12 cellular contexts compared by ENCODE assay signal in genomic region chr5:89120719-89121118, GRCh38.
DNase-seq lines count a peak whose midpoint lies in the region; ATAC-seq and TF ChIP-seq lines count a peak whose summit lies in the region.
"Had no signal": no experiment of that assay in that cellular context is flagged by ENCODE, and none has a peak within 500 bp of the region (broad histone marks: within the 10 kb centered on the region; RNA-seq: fewer than 3 reads in every experiment).

No MANE protein-coding gene starts in this region.

- no peak overlapping the region for H3K27ac ChIP-seq in lower lobe of right lung
- H3K27ac ChIP-seq: VCaP had no signal

- intact Hi-C loops in lower lobe of right lung (cut with DNase I) = no loop called here

- no peaks in the 10 kb centered on the region for H3K4me1 ChIP-seq in lower lobe of right lung

- no peaks in the 10 kb centered on the region for H3K36me3 ChIP-seq in lower lobe of right lung

- no peaks in the 10 kb centered on the region for H3K27me3 ChIP-seq in lower lobe of right lung (ENCODE audit: low read depth)

- ATAC-seq in esophagus mucosa (peak; percentile 23), lower lobe of right lung (peak; percentile 64 to 89), GM21619 (IDR thresholded peaks at IDR 0.05; ENCODE audit: unreplicated experiment) (no peak)

- TF ChIP-seq CTCF in AG10803 (conservative IDR thresholded peaks at IDR 0.05; ENCODE audit: low read length) = no peak
- TF ChIP-seq CTCF in lower lobe of right lung (IDR thresholded peaks at IDR 0.05) = no peak

- peak; percentile 43 for DNase-seq in AG10803 (ENCODE audit: low read depth)
- DNase-seq in NOMO-1 treated with DMSO at 0.1 percent for 48 hours (lab: John Stamatoyannopoulos, UW; ENCODE audit: unreplicated experiment) = peak; percentile 78
- DNase-seq in lower lobe of right lung = no peak
- DNase-seq in NCI-H345 (lab: John Stamatoyannopoulos, UW) = no peak
- no peak for DNase-seq in SW 1271 (lab: John Stamatoyannopoulos, UW)
- no peak for DNase-seq in DMS79 treated with DMSO at 0.1 percent for 48 hours (lab: John Stamatoyannopoulos, UW)
- DNase-seq: NCI-H1092; NCI-H510A treated with DMSO at 0.1 percent for 48 hours; stimulated activated CD8-positive, alpha-beta memory T cell treated with anti-CD3 and anti-CD28 coated beads, Interleukin-4, amount 100 ng/mL, for 48 hours had no signal

- no peaks in the 10 kb centered on the region for H3K9me3 ChIP-seq in lower lobe of right lung

- H3K4me3 ChIP-seq in AG10803 (ENCODE audit: low read length) (no peak overlapping the region), lower lobe of right lung (no peak overlapping the region)

Comparison
In these comparisons a context has a peak if more than half of its experiments do, and no peak if none do; other contexts are left out.
1. DNase-seq: peak in AG10803 (single experiment) and NOMO-1 treated with DMSO at 0.1 percent for 48 hours (single experiment); none in lower lobe of right lung (single experiment), NCI-H345 (single experiment), SW 1271 (0 of 2) and DMS79 treated with DMSO at 0.1 percent for 48 hours (single experiment).